8 cellular contexts compared by ENCODE assay signal in the genomic region with DNA sequence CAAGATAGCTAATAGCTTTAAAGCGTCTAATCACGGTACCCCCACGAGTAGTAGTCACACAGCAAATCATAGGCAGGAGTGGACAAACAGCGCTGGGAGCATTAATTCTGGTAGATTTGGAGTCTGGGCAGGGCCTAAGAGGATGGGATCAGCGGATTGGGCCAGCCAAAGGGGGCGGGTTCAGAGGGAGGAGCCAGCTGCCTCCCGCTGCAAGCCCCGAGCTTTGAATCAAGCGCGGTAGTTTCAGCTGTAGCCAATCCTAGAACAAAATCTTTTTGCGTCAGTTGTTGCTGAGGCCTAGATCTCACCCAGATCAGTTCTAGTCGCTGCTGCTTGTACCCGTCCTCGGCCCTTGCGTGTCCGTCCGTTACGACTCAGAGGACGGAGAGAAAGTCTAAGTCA. TPM values are rescaled to one million over a fixed set of nuclear protein-coding genes. Genes with fewer than 3 reads are reported as not detected.
DNase-seq lines count a peak whose midpoint lies in the region; FAIRE-seq lines count a peak whose summit lies in the region.

No MANE protein-coding gene starts in this region.

- in situ Hi-C loops in HAP-1 (cut with MboI; ENCODE audit: low sequenced_read_pairs) = no loop called here

- peak overlapping the region; percentile 68 to 97 (median 79) for H3K9ac ChIP-seq in subcutaneous abdominal adipose tissue (ENCODE audit: low read length in 5 of 5)

- no peaks in the 10 kb centered on the region for H3K9me3 ChIP-seq in HAP-1
- H3K9me3 ChIP-seq in MG63 = peaks cover 3% of the 10 kb centered on the region; the same call in 1 of the 2 replicates
- H3K9me3 ChIP-seq in neuron (ENCODE audit: low read length) = no peaks in the 10 kb centered on the region
- H3K9me3 ChIP-seq in subcutaneous abdominal adipose tissue (ENCODE audit: control insufficient read depth in 5 of 5, low read length in 5 of 5) = no peaks in the 10 kb centered on the region

- peak; percentile 36 for FAIRE-seq in frontal cortex (lab: Jason Lieb, UNC)

- no peaks in the 10 kb centered on the region for H3K27me3 ChIP-seq in HAP-1 (ENCODE audit: low read depth)
- no peaks in the 10 kb centered on the region for H3K27me3 ChIP-seq in MG63
- no peaks in the 10 kb centered on the region for H3K27me3 ChIP-seq in neuron (ENCODE audit: insufficient read depth, low read length)
- no peaks in the 10 kb centered on the region for H3K27me3 ChIP-seq in subcutaneous abdominal adipose tissue (ENCODE audit: control insufficient read depth in 5 of 5, insufficient read depth in 4 of 5, low read length in 5 of 5)

- peak overlapping the region; percentile 85 for H3K27ac ChIP-seq in subcutaneous abdominal adipose tissue (ENCODE audit: low read depth, low read length)

- peak overlapping the region; percentile 93 for H2AFZ ChIP-seq in neuron (ENCODE audit: low read depth, low read length)

- H3K36me3 ChIP-seq in HAP-1 (replicated peaks) = peaks cover 4% of the 10 kb centered on the region; the same call in 1 of the 2 replicates
- H3K36me3 ChIP-seq in MG63 = peaks cover 3% of the 10 kb centered on the region
- H3K36me3 ChIP-seq in neuron (ENCODE audit: insufficient read depth, low read length) = peaks cover 5% of the 10 kb centered on the region
- H3K36me3 ChIP-seq in subcutaneous abdominal adipose tissue (ENCODE audit: control insufficient read depth in 5 of 5, insufficient read depth in 5 of 5, low read length in 5 of 5) = no peaks in the 10 kb centered on the region

- peaks cover 19% of the 10 kb centered on the region for H3K4me1 ChIP-seq in HAP-1
- H3K4me1 ChIP-seq in neuron (ENCODE audit: insufficient read depth, low read length) = peaks cover 15% of the 10 kb centered on the region
- peaks cover 8 to 28% (median 24%) of the 10 kb centered on the region in 5 donors for H3K4me1 ChIP-seq in subcutaneous abdominal adipose tissue (ENCODE audit: control insufficient read depth in 5 of 5, insufficient read depth in 5 of 5, low read length in 5 of 5)

- H3K4me3 ChIP-seq in HAP-1 = peak overlapping the region; percentile 99
- H3K4me3 ChIP-seq in MG63 = peak overlapping the region; percentile 98
- peak overlapping the region; percentile 77 for H3K4me3 ChIP-seq in neuron (ENCODE audit: low read length)
- peak overlapping the region; percentile 76 to 100 (median 99) for H3K4me3 ChIP-seq in subcutaneous abdominal adipose tissue (ENCODE audit: low read depth in 1 of 5, low read length in 5 of 5)

- DNase-seq in ELF-1 (ENCODE audit: low read depth, low spot score) (peak; percentile 98), HAP-1 (ENCODE audit: low spot score in 2 of 2) (peak; percentile 97), MG63 (peak; percentile 96), SIG-M5 (lab: John Stamatoyannopoulos, UW) (peak; percentile 76), frontal cortex (ENCODE audit: low spot score in 2 of 2) (peak; percentile 88 to 98)
- DNase-seq in activated naive CD4-positive, alpha-beta T cell treated with Interleukin-2 at 50 U/mL for 16 hours = peak; percentile 96

RNA-seq across cellular contexts. Expression of gene NASP, which starts 0.6 kb away (rescaled TPM):
- total RNA-seq in MG63 (2014; rRNA removed; shearing (Covaris generic); ENCODE audit: low replicate concordance) = 32.2 and 50.9 TPM in 2 replicates
- total RNA-seq in frontal cortex = 59.5 TPM

RNA-seq across cellular contexts. Expression of gene AKR1A1, which starts 32.6 kb away (rescaled TPM):
- 60.7 and 93.8 TPM in 2 replicates for total RNA-seq in MG63 (2014; rRNA removed; shearing (Covaris generic); ENCODE audit: low replicate concordance)
- total RNA-seq in frontal cortex = 74.6 TPM

RNA-seq across cellular contexts. Expression of gene CCDC17, which starts 40.6 kb away (rescaled TPM):
- total RNA-seq in MG63 (2014; rRNA removed; shearing (Covaris generic); ENCODE audit: low replicate concordance) = not detected in 2 replicates
- total RNA-seq in frontal cortex = 0.41 TPM

Comparison
In these comparisons a context has a peak if more than half of its experiments do, and no peak if none do; other contexts are left out.
1. Peak in every context shown above with its lines: DNase-seq, H3K4me3 ChIP-seq and H3K27ac ChIP-seq.